ENCODE assay signal across 21 cellular contexts in genomic region chr1:197674286-197674685, GRCh38.
A peak's percentile ranks its signal among the peaks of the same experiment; 100 is the strongest.
DNase-seq lines count a peak whose midpoint lies in the region; TF ChIP-seq lines count a peak whose summit lies in the region.
"Had no signal": no experiment of that assay in that cellular context is flagged by ENCODE, and none has a peak within 500 bp of the region (broad histone marks: within the 10 kb centered on the region; RNA-seq: fewer than 3 reads in every experiment).

No MANE protein-coding gene starts in this region.

- TF ChIP-seq EP300 in stomach (IDR thresholded peaks at IDR 0.05) = no peak

- H2AFZ ChIP-seq in ACC112 (ENCODE audit: low read length, unreplicated experiment) = peak overlapping the region; percentile 33

- TF ChIP-seq CTCF in stomach (IDR thresholded peaks at IDR 0.05) (no peak), tibial artery (IDR thresholded peaks at IDR 0.05) (no peak)

- TF ChIP-seq POLR2A in stomach (IDR thresholded peaks at IDR 0.05) = no peak

- intact Hi-C loops in stomach (cut with DNase I; ENCODE audit: low total_unique reads) = no loop called here
- intact Hi-C loops in tibial artery (cut with DNase I; ENCODE audit: low total_unique reads) = no loop called here

- peaks cover 29% of the 10 kb centered on the region for H3K4me1 ChIP-seq in ACC112 (ENCODE audit: control insufficient read depth, insufficient read depth, low read length, unreplicated experiment)
- peaks cover 0 to 21% (median 7%) of the 10 kb centered on the region in 4 donors for H3K4me1 ChIP-seq in stomach
- H3K4me1 ChIP-seq in tibial artery = peaks cover 0 to 9% (median 4%) of the 10 kb centered on the region in 4 donors
- H3K4me1 ChIP-seq: SJSA1 had no signal

- no peak overlapping the region for H3K4me3 ChIP-seq in ACC112 (ENCODE audit: low read depth, low read length)
- H3K4me3 ChIP-seq in H7 (ENCODE audit: insufficient read depth, low read depth, low read length) = no peak overlapping the region
- no peak overlapping the region for H3K4me3 ChIP-seq in stomach
- no peak overlapping the region for H3K4me3 ChIP-seq in tibial artery
- H3K4me3 ChIP-seq: cardiac muscle cell, heart right ventricle, left lung, MG63, SJSA1, upper lobe of right lung had no signal

- peak; percentile 9 for DNase-seq in H7
- peak; percentile 99 for DNase-seq in NCI-H69 (lab: John Stamatoyannopoulos, UW)
- peak; percentile 0 for DNase-seq in cerebellum (ENCODE audit: low spot score)
- no peak for DNase-seq in stomach
- no peak for DNase-seq in HT-29 (ENCODE audit: low spot score)
- no peak for DNase-seq in tibial artery
- DNase-seq in activated CD4-positive, alpha-beta T cell treated with anti-CD3 and anti-CD28 coated beads for 48 hours = no peak
- DNase-seq: activated CD4-positive, alpha-beta memory T cell treated with anti-CD3 and anti-CD28 coated beads, Interleukin-2, amount 10 ng/mL, durations not matched to agents 7 days and 5 days; activated naive CD4-positive, alpha-beta T cell treated with Interleukin-2 at 50 U/mL for 16 hours; activated T-cell treated with anti-CD3 and anti-CD28 coated beads, Interleukin-2, amount 50 U/mL, for 1 hour; heart right ventricle; immature natural killer cell; left lung; MG63; NCI-H1436; NCI-H345; stimulated activated CD8-positive, alpha-beta memory T cell treated with anti-CD3 and anti-CD28 coated beads, Interleukin-4, amount 100 ng/mL, for 48 hours; upper lobe of right lung had no signal

- 92 to 96% (median 95%) methylated on average over 3 of the region's 3 CpGs for WGBS in stomach, 5 donors

- no peaks in the 10 kb centered on the region for H3K9me3 ChIP-seq in stomach
- no peaks in the 10 kb centered on the region for H3K9me3 ChIP-seq in tibial artery
- H3K9me3 ChIP-seq: heart right ventricle, left lung, MG63, SJSA1, upper lobe of right lung had no signal

- no peaks in the 10 kb centered on the region for H3K27me3 ChIP-seq in ACC112 (ENCODE audit: insufficient read depth, low read length)
- H3K27me3 ChIP-seq in H7 (ENCODE audit: control insufficient read depth, insufficient read depth, low read length) = no peaks in the 10 kb centered on the region
- H3K27me3 ChIP-seq in stomach = no peaks in the 10 kb centered on the region
- no peaks in the 10 kb centered on the region for H3K27me3 ChIP-seq in tibial artery
- H3K27me3 ChIP-seq: cardiac muscle cell, heart right ventricle, left lung, MG63, SJSA1, upper lobe of right lung had no signal

- H3K79me2 ChIP-seq in ACC112 (ENCODE audit: control insufficient read depth, insufficient read depth, low read length, unreplicated experiment) = no peaks in the 10 kb centered on the region

- H3K36me3 ChIP-seq in ACC112 (ENCODE audit: insufficient read depth, low read length) = no peaks in the 10 kb centered on the region
- no peaks in the 10 kb centered on the region for H3K36me3 ChIP-seq in H7 (replicated peaks; ENCODE audit: control insufficient read depth, insufficient read depth, low read length)
- H3K36me3 ChIP-seq in stomach = no peaks in the 10 kb centered on the region
- H3K36me3 ChIP-seq in tibial artery = no peaks in the 10 kb centered on the region
- H3K36me3 ChIP-seq: cardiac muscle cell, heart right ventricle, left lung, MG63, SJSA1, upper lobe of right lung had no signal

- no peak overlapping the region for H3K27ac ChIP-seq in ACC112 (ENCODE audit: low read depth, low read length)
- no peak overlapping the region for H3K27ac ChIP-seq in stomach
- H3K27ac ChIP-seq in tibial artery = no peak overlapping the region
- H3K27ac ChIP-seq: cardiac muscle cell, heart right ventricle, left lung, SJSA1, upper lobe of right lung had no signal

Comparison
In these comparisons a context has a peak if more than half of its experiments do, and no peak if none do; other contexts are left out.
1. DNase-seq: peak in H7 (single experiment), NCI-H69 (single experiment) and cerebellum (single experiment); none in stomach (single experiment), HT-29 (single experiment), tibial artery (0 of 2) and activated CD4-positive, alpha-beta T cell treated with anti-CD3 and anti-CD28 coated beads for 48 hours (single experiment).